In the genomic region with DNA sequence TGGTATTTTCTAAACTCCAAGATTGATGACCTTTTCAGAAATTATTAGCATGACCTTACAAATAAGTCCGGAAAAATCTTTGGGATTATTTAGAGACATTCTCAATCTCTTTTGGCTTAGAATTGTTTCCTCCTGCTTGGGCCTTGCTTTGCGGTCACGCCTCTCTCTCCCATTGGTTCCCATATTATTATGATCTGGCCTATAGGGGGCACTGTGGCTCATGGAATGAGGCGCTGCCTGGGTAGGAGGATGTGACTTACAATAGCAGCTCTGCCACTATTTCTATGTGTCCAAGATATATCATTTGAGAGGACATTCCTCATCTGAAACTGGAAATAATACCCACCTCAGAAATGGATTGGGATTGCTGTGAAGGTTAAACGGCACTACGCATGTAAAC, we compare ENCODE assay signal across 8 cellular contexts.
DNase-seq lines count a peak whose midpoint lies in the region; ATAC-seq and TF ChIP-seq lines count a peak whose summit lies in the region.
"Had no signal": no experiment of that assay in that cellular context is flagged by ENCODE, and none has a peak within 500 bp of the region (broad histone marks: within the 10 kb centered on the region; RNA-seq: fewer than 3 reads in every experiment).

No MANE protein-coding gene starts in this region.

- no peaks in the 10 kb centered on the region for H4K20me1 ChIP-seq in DOHH2 (ENCODE audit: control insufficient read depth, insufficient read depth, low read depth, low read length)
- no peaks in the 10 kb centered on the region for H4K20me1 ChIP-seq in GM23248 (ENCODE audit: insufficient read depth)

- H3K9me3 ChIP-seq in DOHH2 (ENCODE audit: control insufficient read depth, insufficient read depth, low read length), result no peaks in the 10 kb centered on the region
- H3K9me3 ChIP-seq in GM23248 (ENCODE audit: low read depth), result no peaks in the 10 kb centered on the region

- intact Hi-C loops in dorsolateral prefrontal cortex (cut with DNase I), result loop anchor here (10.0 kb wide), 6 partner anchors 318 to 1218 kb away; no protein-coding TSS in a partner anchor

- H3K4me1 ChIP-seq in DOHH2 (ENCODE audit: control insufficient read depth, low read length), result no peaks in the 10 kb centered on the region
- 0 out of 2 replicates have a peak, but pooled peaks cover 7% of the 10 kb centered on the region for H3K4me1 ChIP-seq in GM23248 (ENCODE audit: insufficient read depth)

- no peak overlapping the region for H3K4me3 ChIP-seq in DOHH2 (ENCODE audit: low read length)
- no peak overlapping the region for H3K4me3 ChIP-seq in GM23248
- H3K4me3 ChIP-seq in dorsolateral prefrontal cortex, result no peak overlapping the region

- H3K36me3 ChIP-seq in DOHH2 (ENCODE audit: control insufficient read depth, low read length) (no peaks in the 10 kb centered on the region), GM23248 (ENCODE audit: low read depth) (no peaks in the 10 kb centered on the region)

- H3K27me3 ChIP-seq in DOHH2 (ENCODE audit: control insufficient read depth, low read length) (no peaks in the 10 kb centered on the region), GM23248 (replicated peaks; ENCODE audit: insufficient read depth) (no peaks in the 10 kb centered on the region), dorsolateral prefrontal cortex (no peaks in the 10 kb centered on the region)

- H3K79me2 ChIP-seq in DOHH2 (ENCODE audit: control insufficient read depth, low read length) (no peaks in the 10 kb centered on the region), GM23248 (ENCODE audit: insufficient read depth) (no peaks in the 10 kb centered on the region)

- in situ Hi-C loops in GM23248 (cut with MboI), result loop anchor here (10.0 kb wide), 3 partner anchors 318 to 738 kb away; no protein-coding TSS in a partner anchor

- H3K27ac ChIP-seq in DOHH2 (ENCODE audit: low read depth, low read length), result no peak overlapping the region
- no peak overlapping the region for H3K27ac ChIP-seq in GM23248
- no peak overlapping the region for H3K27ac ChIP-seq in dorsolateral prefrontal cortex

- H3F3A ChIP-seq in DOHH2 (ENCODE audit: control insufficient read depth, insufficient read depth) (no peaks in the 10 kb centered on the region), GM23248 (ENCODE audit: insufficient read depth) (no peaks in the 10 kb centered on the region)

- no peak for TF ChIP-seq POLR2A in GM18505 (IDR thresholded peaks at IDR 0.05; ENCODE audit: borderline replicate concordance, extremely low read depth, insufficient read depth, insufficient read length)

- H2AFZ ChIP-seq in GM23248, result no peak overlapping the region

- H3K4me2 ChIP-seq in DOHH2 (ENCODE audit: low read length), result no peak overlapping the region
- no peak overlapping the region for H3K4me2 ChIP-seq in GM23248 (ENCODE audit: unreplicated experiment)

- TF ChIP-seq CTCF in DOHH2 (IDR thresholded peaks at IDR 0.05; ENCODE audit: low read depth, low read length, poor library complexity, severe bottlenecking), result peak; percentile 67
- TF ChIP-seq CTCF in dorsolateral prefrontal cortex (IDR thresholded peaks at IDR 0.05 in 54 of 56, conservative IDR thresholded peaks at IDR 0.05 in 2 of 56; ENCODE audit: low read depth in 1 of 56, partially characterized antibody in 56 of 56), result peak in 52 of 56 donors; percentile 22 to 69 (median 48)

- WGBS in GM23248 (ENCODE audit: low coverage in 1 of 2, low lambda C conversion rate in 2 of 2, missing lambda C conversion rate in 2 of 2), 2 experiments, result 73 to 74% methylated on average over 6 of the region's 6 CpGs

- H3K9me2 ChIP-seq in DOHH2 (replicated peaks; ENCODE audit: control insufficient read depth, low read length), result no peaks in the 10 kb centered on the region
- H3K9me2 ChIP-seq in GM23248 (ENCODE audit: insufficient read depth), result no peaks in the 10 kb centered on the region

- ATAC-seq in GM18505 (IDR thresholded peaks at IDR 0.05; ENCODE audit: unreplicated experiment) (no peak), GM19467 (IDR thresholded peaks at IDR 0.05; ENCODE audit: unreplicated experiment) (no peak)

- DNase-seq in GM23248, result peak; percentile 35
- DNase-seq in NCI-H460 (ENCODE audit: extremely low read depth, low read depth), result peak; percentile 15
- peak in 2 of 10 donors; percentile 37 to 50 for DNase-seq in dorsolateral prefrontal cortex
- DNase-seq in renal cortical epithelial cell (ENCODE audit: low read depth), result peak; percentile 15
- DNase-seq: left cardiac atrium had no signal

- no peak overlapping the region for H3K9ac ChIP-seq in GM23248
